13 cellular contexts compared by ENCODE assay signal in the genomic region with DNA sequence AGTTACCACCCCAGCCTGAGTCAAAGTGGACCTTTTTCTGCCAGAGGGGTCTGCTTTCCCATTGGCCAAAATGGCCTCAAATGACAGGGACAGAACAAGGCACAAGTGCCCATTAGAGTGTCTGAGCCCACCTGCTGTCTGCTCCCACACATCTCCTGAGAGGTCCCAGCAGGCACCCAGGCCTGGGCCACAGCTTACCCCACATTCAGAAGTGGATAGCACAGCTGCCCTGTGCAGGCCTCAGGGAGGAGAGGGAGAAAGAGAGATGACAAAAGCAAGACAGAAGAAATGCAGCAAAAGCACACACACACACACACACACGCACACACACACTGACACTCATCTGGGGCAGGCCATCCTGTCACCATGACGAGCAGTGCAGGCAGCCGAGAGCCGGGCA. TPM values are rescaled to one million over a fixed set of nuclear protein-coding genes. Genes with fewer than 3 reads are reported as not detected.
DNase-seq lines count a peak whose midpoint lies in the region; ATAC-seq, FAIRE-seq and TF ChIP-seq lines count a peak whose summit lies in the region.
"Not testable (repeated sequence)": the region's sequence is repeated elsewhere in the genome, so short reads cannot be mapped to it uniquely, and the experiment has no call there.
"Had no signal": no experiment of that assay in that cellular context is flagged by ENCODE, and none has a peak within 500 bp of the region (broad histone marks: within the 10 kb centered on the region; RNA-seq: fewer than 3 reads in every experiment).

No MANE protein-coding gene starts in this region.

- POLR2A ChIA-PET in K562 (lab: Yijun Ruan, JAX): not testable (repeated sequence)

- H3K9me3 Mint-ChIP-seq in stimulated activated memory B cell treated with anti-CD40 and anti-IgM and Interleukin-4, amounts not matched to agents 10 μg/mL and 1 μg/mL and 100 μg/mL, for 72 hours: not testable (repeated sequence)

- CTCF ChIA-PET in K562 (lab: Yijun Ruan, JAX; ENCODE audit: low intra/inter-chr PET ratio): not testable (repeated sequence)

- in situ Hi-C loops in K562 (cut with MboI): not testable (repeated sequence)

- not testable (repeated sequence) for DNase-seq in K562 (ENCODE audit: extremely low read depth in 1 of 4, low spot score in 3 of 4); Right ventricle myocardium superior
- DNase-seq in mucosa of descending colon (peak in 1 of 3 donors; percentile 40), spleen (peak; percentile 71), upper lobe of left lung (peak in 1 of 2 donors; percentile 12)

- not testable (repeated sequence) for H4K20me1 ChIP-seq in K562 (replicated peaks; ENCODE audit: control insufficient read depth, insufficient read depth, low read length)

- intact Hi-C loops in K562 (cut with micrococcal nuclease); Right ventricle myocardium superior (cut with DNase I); mucosa of descending colon (cut with DNase I, micrococcal nuclease); spleen (cut with DNase I; ENCODE audit: low total_unique reads): not testable (repeated sequence)

- not testable (repeated sequence) for H3K4me3 Mint-ChIP-seq in stimulated activated memory B cell treated with anti-CD40 and anti-IgM and Interleukin-4, amounts not matched to agents 10 μg/mL and 1 μg/mL and 100 μg/mL, for 72 hours

- H3K4me1 Mint-ChIP-seq in stimulated activated memory B cell treated with anti-CD40 and anti-IgM and Interleukin-4, amounts not matched to agents 10 μg/mL and 1 μg/mL and 100 μg/mL, for 72 hours: not testable (repeated sequence)

- peak; percentile 15; the same call in 1 of the 3 replicates for ATAC-seq in SK-N-SH treated with all-trans-retinoic acid at 6 μM for 48 hours
- ATAC-seq in K562: peak; percentile 28
- peak; percentile 12 for ATAC-seq in Right ventricle myocardium superior (ENCODE audit: poor library complexity)
- ATAC-seq in mucosa of descending colon: peak; percentile 16
- peak; percentile 2 for ATAC-seq in stimulated activated memory B cell treated with anti-CD40 and anti-IgM and Interleukin-4, amounts not matched to agents 10 μg/mL and 1 μg/mL and 100 μg/mL, for 72 hours
- ATAC-seq in upper lobe of left lung (ENCODE audit: low FRiP score in 2 of 2): peak; percentile 25 to 54

- H3K9me3 ChIP-seq in K562 (replicated peaks; ENCODE audit: control insufficient read depth, insufficient read depth, low read depth, low read length); mucosa of descending colon; spleen; upper lobe of left lung: not testable (repeated sequence)

- TF ChIP-seq POLR2A in K562 (conservative IDR thresholded peaks at IDR 0.05); spleen (IDR thresholded peaks at IDR 0.05); upper lobe of left lung (IDR thresholded peaks at IDR 0.05): not testable (repeated sequence)

- H3K27ac Mint-ChIP-seq in stimulated activated memory B cell treated with anti-CD40 and anti-IgM and Interleukin-4, amounts not matched to agents 10 μg/mL and 1 μg/mL and 100 μg/mL, for 72 hours: not testable (repeated sequence)

- not testable (repeated sequence) for H3K4me2 ChIP-seq in K562 (ENCODE audit: insufficient read depth, low read length)

- not testable (repeated sequence) for H3K27ac ChIP-seq in K562 (ENCODE audit: extremely low read depth, low read depth, low read length); spleen; upper lobe of left lung

- H3K27me3 Mint-ChIP-seq in stimulated activated memory B cell treated with anti-CD40 and anti-IgM and Interleukin-4, amounts not matched to agents 10 μg/mL and 1 μg/mL and 100 μg/mL, for 72 hours: not testable (repeated sequence)

- H3K36me3 ChIP-seq in K562 (ENCODE audit: control insufficient read depth, insufficient read depth, low read length); mucosa of descending colon (ENCODE audit: low read depth); spleen; upper lobe of left lung: not testable (repeated sequence)

- not testable (repeated sequence) for H3K4me1 ChIP-seq in K562 (replicated peaks in 1 of 2; ENCODE audit: control insufficient read depth in 2 of 2, insufficient read depth in 2 of 2, low read length in 2 of 2); mucosa of descending colon (ENCODE audit: low read depth); spleen; upper lobe of left lung

- H3K9ac ChIP-seq in K562 (ENCODE audit: insufficient read depth in 1 of 2, low read depth in 2 of 2, low read length in 2 of 2): not testable (repeated sequence)

- not testable (repeated sequence) for TF ChIP-seq CTCF in K562 (IDR thresholded peaks at IDR 0.05 in 2 of 3, conservative IDR thresholded peaks at IDR 0.05 in 1 of 3; ENCODE audit: insufficient read depth in 2 of 3, low read depth in 1 of 3, low read length in 3 of 3); mucosa of descending colon (IDR thresholded peaks at IDR 0.05); spleen (IDR thresholded peaks at IDR 0.05 in 8 of 11, conservative IDR thresholded peaks at IDR 0.05 in 3 of 11); upper lobe of left lung (IDR thresholded peaks at IDR 0.05)

- BruUV-seq in K562 (replicated peaks; lab: Mats Ljungman, UMichigan): not testable (repeated sequence)

- H3K9me1 ChIP-seq in K562 (ENCODE audit: control insufficient read depth, insufficient read depth, low read length): not testable (repeated sequence)

- H3K79me2 ChIP-seq in K562 (ENCODE audit: control insufficient read depth, insufficient read depth, low read length): not testable (repeated sequence)

- FAIRE-seq in K562 (lab: Jason Lieb, UNC): not testable (repeated sequence)

- TF ChIP-seq EP300 in K562 (IDR thresholded peaks at IDR 0.05; ENCODE audit: low read length); upper lobe of left lung (IDR thresholded peaks at IDR 0.05): not testable (repeated sequence)

- H3K4me3 ChIP-seq in K562, mucosa of descending colon, spleen, upper lobe of left lung: not testable (repeated sequence)

- 0% methylated on average over 2 of the region's 4 CpGs for WGBS in K562 (ENCODE audit: insufficient coverage, low coverage, missing lambda C conversion rate)
- 75 to 93% (median 91%) methylated on average over 2 to 4 of the region's 4 CpGs; no CpG with 5 or more reads in 1 of the 5 donors for WGBS in spleen, 5 donors
- WGBS in upper lobe of left lung, 2 donors: 75% methylated on average over 1 of the region's 4 CpGs; no CpG with 5 or more reads in 1 of the 2 donors

- H3K27me3 ChIP-seq in K562 (ENCODE audit: control insufficient read depth in 2 of 2, insufficient read depth in 2 of 2, low read length in 2 of 2); spleen (replicated peaks in 1 of 7); upper lobe of left lung: not testable (repeated sequence)

- H3K36me3 Mint-ChIP-seq in stimulated activated memory B cell treated with anti-CD40 and anti-IgM and Interleukin-4, amounts not matched to agents 10 μg/mL and 1 μg/mL and 100 μg/mL, for 72 hours: not testable (repeated sequence)

- not testable (repeated sequence) for TF ChIP-seq RAD21 in K562 (CRISPR knock-in tag; conservative IDR thresholded peaks at IDR 0.05 in 1 of 2, IDR thresholded peaks at IDR 0.05 in 1 of 2)

- H2AFZ ChIP-seq in K562 (ENCODE audit: low read depth, low read length): not testable (repeated sequence)

RNA-seq across cellular contexts. Expression of a gene that starts 4.2 kb away (rescaled TPM):
- not detected in 2 replicates for total RNA-seq in K562 (2011; cell fraction: chromatin; rRNA removed; ENCODE audit: low replicate concordance)
- not detected in 2 replicates for total RNA-seq in K562 (2011; cell fraction: nucleolus; rRNA removed)
- not detected in 2 replicates for total RNA-seq in K562 (2011; cell fraction: nucleoplasm; rRNA removed)
- total RNA-seq in K562 (2014; rRNA removed) (not detected in 2 replicates), K562 (2014; rRNA removed; fragmentation: Illumina TruSeq; extraction: Trizol) (not detected in 2 replicates), K562 (2015; rRNA removed; fragmentation: Illumina TruSeq; extraction: Trizol) (not detected in 2 replicates), K562 (2021) (not detected in 2 replicates), Right ventricle myocardium superior (not detected), mucosa of descending colon (not detected), spleen (1 to 10 TPM in 1 of 7 donors, under 1 TPM in 2, not detected in 4; 0.52 to 1.1 (median 0.72) TPM), upper lobe of left lung (not detected)
- polyA plus RNA-seq in K562 (2011; rRNA removed) (not detected in 2 replicates), K562 (2014; fragmentation: Illumina TruSeq; extraction: Trizol) (not detected in 2 replicates), K562 (2014; fragmentation: Nextera tagmentation; extraction: Ambion mirVana) (not detected), K562 (2014; rRNA removed) (not detected in 2 replicates), spleen (not detected)
- not detected in 2 replicates for polyA plus RNA-seq in K562 (2011; cell fraction: cytosol; rRNA removed)
- not detected in 2 replicates for polyA plus RNA-seq in K562 (2011; cell fraction: nucleus; rRNA removed)
- not detected in 2 replicates for polyA plus RNA-seq in K562 (2012)
- not detected in 2 replicates for polyA minus RNA-seq in K562 (2011; rRNA and poly(A)+ RNA removed)
- polyA minus RNA-seq in K562 (2011; cell fraction: cytosol; rRNA and poly(A)+ RNA removed): not detected in 2 replicates
- polyA minus RNA-seq in K562 (2011; cell fraction: nucleus; rRNA and poly(A)+ RNA removed): not detected in 2 replicates
- total RNA-seq: A673; Caco-2; Calu3; CD4-positive, alpha-beta T cell; CD8-positive, alpha-beta T cell had no signal
- polyA plus RNA-seq: AG04450 had no signal
